Comparison of ENCODE assay signal across 8 cellular contexts in genomic region chr9:15525958-15526357, GRCh38.
"Had no signal": no experiment of that assay in that cellular context is flagged by ENCODE, and none has a peak within 500 bp of the region (broad histone marks: within the 10 kb centered on the region; RNA-seq: fewer than 3 reads in every experiment).

No MANE protein-coding gene starts in this region.

- H3K4me3 ChIP-seq: GM23248, HAP-1 had no signal

- H3K36me3 ChIP-seq: HAP-1 had no signal

- H3K36me3 Mint-ChIP-seq: IgD-negative memory B cell had no signal

- FAIRE-seq: HepG2 had no signal

- H3K9me3 ChIP-seq: HAP-1 had no signal

- H3K9me3 Mint-ChIP-seq: HFFc6, IgD-negative memory B cell had no signal

- H3K9ac ChIP-seq: GM23248 had no signal

- H3K4me1 ChIP-seq: HAP-1 had no signal

- H3K27ac Mint-ChIP-seq: HFFc6 had no signal

- H3K4me3 Mint-ChIP-seq: HFFc6, IgD-negative memory B cell had no signal

- H3K27ac ChIP-seq: GM23248, HL-60 had no signal

- H2AFZ ChIP-seq: GM23248 had no signal

- DNase-seq: GM23248, GOT3, H7, HFFc6 had no signal
